8 cellular contexts compared by ENCODE assay signal in genomic region chr10:114504769-114505579, GRCh38.
A peak's percentile ranks its signal among the peaks of the same experiment; 100 is the strongest.
DNase-seq lines count a peak whose midpoint lies in the region; ATAC-seq and TF ChIP-seq lines count a peak whose summit lies in the region.

No MANE protein-coding gene starts in this region.

- H3K27me3 Mint-ChIP-seq in T-helper 17 cell: no peaks in the 10 kb centered on the region

- H3K27ac Mint-ChIP-seq in T-helper 17 cell: peak overlapping the region; percentile 19

- DNase-seq in Caki2 (ENCODE audit: low read depth) (peak; percentile 7), T-helper 17 cell (no peak), foreskin keratinocyte (peak; percentile 73 to 82), posterior vena cava (ENCODE audit: low spot score) (peak; percentile 70), cerebellar cortex (ENCODE audit: low spot score) (no peak), Ammon's horn (ENCODE audit: low spot score) (no peak)

- intact Hi-C loops in posterior vena cava (cut with DNase I): no loop called here

- no peak overlapping the region for H3K27ac ChIP-seq in foreskin keratinocyte

- H3K4me3 Mint-ChIP-seq in T-helper 17 cell: no peak overlapping the region

- in situ Hi-C loops in Caki2 (cut with HindIII; ENCODE audit: low pct_unique_long_range_greater_than_20kb, low sequenced_read_pairs): no loop called here

- peaks cover 12% of the 10 kb centered on the region for H3K4me1 ChIP-seq in foreskin keratinocyte

- no peak for TF ChIP-seq CTCF in foreskin keratinocyte (conservative IDR thresholded peaks at IDR 0.05)

- ATAC-seq in T-helper 17 cell (no peak), foreskin keratinocyte (peak; percentile 53), HG03439 (IDR thresholded peaks at IDR 0.05; ENCODE audit: unreplicated experiment) (no peak), HG03139 (IDR thresholded peaks at IDR 0.05; ENCODE audit: unreplicated experiment) (no peak)

- H3K27me3 ChIP-seq in foreskin keratinocyte: no peaks in the 10 kb centered on the region

- H3K36me3 Mint-ChIP-seq in T-helper 17 cell (ENCODE audit: low read depth): peaks cover 2% of the 10 kb centered on the region

- no peaks in the 10 kb centered on the region for H3K9me3 ChIP-seq in T-helper 17 cell (ENCODE audit: control insufficient read depth, low read length, poor library complexity, severe bottlenecking)

- peaks cover 50% of the 10 kb centered on the region for H3K4me1 Mint-ChIP-seq in T-helper 17 cell

Comparison
In these comparisons a context has a peak if more than half of its experiments do, and no peak if none do; other contexts are left out.
1. DNase-seq: peak in Caki2 (single experiment), foreskin keratinocyte (2 of 2) and posterior vena cava (single experiment); none in T-helper 17 cell (0 of 3), cerebellar cortex (single experiment) and Ammon's horn (single experiment).